ENCODE assay signal across 20 cellular contexts in the genomic region with DNA sequence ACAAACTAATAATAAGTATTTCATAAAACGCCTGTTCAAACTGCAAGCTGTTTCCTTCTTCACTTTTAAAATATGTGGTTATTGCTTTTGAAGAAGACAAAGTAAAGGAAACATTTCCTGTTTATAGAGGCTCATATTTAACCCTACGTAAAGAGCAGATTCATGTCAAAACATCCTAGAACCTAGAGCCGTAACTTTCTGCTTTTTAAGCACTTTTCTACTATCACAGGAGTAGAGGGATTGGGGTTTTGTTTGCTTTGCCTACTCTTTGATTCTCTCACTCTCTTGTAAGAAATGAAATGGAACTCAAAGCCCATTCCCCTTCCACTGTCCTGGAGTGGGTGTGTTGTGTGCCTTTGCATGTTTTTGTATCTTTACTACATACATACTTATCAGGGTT. TPM values are rescaled to one million over a fixed set of nuclear protein-coding genes. Genes with fewer than 3 reads are reported as not detected.
DNase-seq lines count a peak whose midpoint lies in the region; ATAC-seq, FAIRE-seq and TF ChIP-seq lines count a peak whose summit lies in the region.
"Had no signal": no experiment of that assay in that cellular context is flagged by ENCODE, and none has a peak within 500 bp of the region (broad histone marks: within the 10 kb centered on the region; RNA-seq: fewer than 3 reads in every experiment).

No MANE protein-coding gene starts in this region.

- peak overlapping the region; percentile 43 for H3K4me3 Mint-ChIP-seq in activated CD4-positive, alpha-beta T cell treated with anti-CD3 and anti-CD28 coated beads, Interleukin-2, amount 10 ng/mL, durations not matched to agents 7 days and 5 days
- H3K4me3 Mint-ChIP-seq in T-cell (peak overlapping the region; percentile 68 to 73 (median 68)), osteocyte (ENCODE audit: unreplicated experiment) (no peak overlapping the region)
- peak overlapping the region; percentile 14 for H3K4me3 Mint-ChIP-seq in central memory CD8-positive, alpha-beta T cell

- H3K36me3 ChIP-seq in PC-9 (ENCODE audit: low read depth): 0 out of 2 replicates have a peak, but pooled peaks cover 22% of the 10 kb centered on the region
- peaks cover 2 to 15% of the 10 kb centered on the region in 2 donors for H3K36me3 ChIP-seq in kidney (ENCODE audit: control insufficient read depth in 1 of 2, insufficient read depth in 2 of 2, low read length in 2 of 2)

- no peak overlapping the region for H3K4me3 ChIP-seq in PC-9
- no peak overlapping the region for H3K4me3 ChIP-seq in kidney (ENCODE audit: low read length in 2 of 2)
- H3K4me3 ChIP-seq: BLaER1 treated with 17β-estradiol and CSF1 and Interleukin-3, amounts not matched to agents 10 nM and 100 nM; K562 had no signal

- peak overlapping the region; percentile 96 for H3K27ac Mint-ChIP-seq in activated CD4-positive, alpha-beta T cell treated with anti-CD3 and anti-CD28 coated beads, Interleukin-2, amount 10 ng/mL, durations not matched to agents 7 days and 5 days
- H3K27ac Mint-ChIP-seq in T-cell (peak overlapping the region; percentile 99), osteocyte (ENCODE audit: unreplicated experiment) (peak overlapping the region; percentile 71)
- peak overlapping the region; percentile 100 for H3K27ac Mint-ChIP-seq in central memory CD8-positive, alpha-beta T cell (ENCODE audit: low read depth)

- H3K36me3 Mint-ChIP-seq in activated CD4-positive, alpha-beta T cell treated with anti-CD3 and anti-CD28 coated beads, Interleukin-2, amount 10 ng/mL, durations not matched to agents 7 days and 5 days (ENCODE audit: low read depth): peaks cover 77% of the 10 kb centered on the region
- peaks cover 48% of the 10 kb centered on the region for H3K36me3 Mint-ChIP-seq in T-cell
- H3K36me3 Mint-ChIP-seq in central memory CD8-positive, alpha-beta T cell (ENCODE audit: insufficient read depth): peaks cover 25% of the 10 kb centered on the region
- H3K36me3 Mint-ChIP-seq in osteocyte (ENCODE audit: unreplicated experiment): peaks cover 13% of the 10 kb centered on the region

- H3K4me1 ChIP-seq in PC-9 (replicated peaks; ENCODE audit: insufficient read depth) (no peaks in the 10 kb centered on the region), kidney (ENCODE audit: control insufficient read depth in 1 of 2, insufficient read depth in 1 of 2, low read depth in 1 of 2, low read length in 2 of 2) (peaks cover 0 to 5% of the 10 kb centered on the region in 2 donors)

- no peaks in the 10 kb centered on the region for H3K27me3 Mint-ChIP-seq in activated CD4-positive, alpha-beta T cell treated with anti-CD3 and anti-CD28 coated beads, Interleukin-2, amount 10 ng/mL, durations not matched to agents 7 days and 5 days
- H3K27me3 Mint-ChIP-seq in T-cell (no peaks in the 10 kb centered on the region), osteocyte (ENCODE audit: unreplicated experiment) (no peaks in the 10 kb centered on the region)
- no peaks in the 10 kb centered on the region for H3K27me3 Mint-ChIP-seq in central memory CD8-positive, alpha-beta T cell

- no peak overlapping the region for H2AFZ ChIP-seq in PC-9

- TF ChIP-seq CTCF in osteocyte (IDR thresholded peaks at IDR 0.05) (no peak), PC-9 (conservative IDR thresholded peaks at IDR 0.05) (no peak), kidney (IDR thresholded peaks at IDR 0.05; ENCODE audit: borderline replicate concordance, extremely low read depth, insufficient read depth) (no peak)

- no peak overlapping the region for H3K4me2 ChIP-seq in PC-9

- peaks cover 83% of the 10 kb centered on the region for H3K4me1 Mint-ChIP-seq in activated CD4-positive, alpha-beta T cell treated with anti-CD3 and anti-CD28 coated beads, Interleukin-2, amount 10 ng/mL, durations not matched to agents 7 days and 5 days
- H3K4me1 Mint-ChIP-seq in T-cell: peaks cover 90 to 100% (median 95%) of the 10 kb centered on the region in 3 donors
- H3K4me1 Mint-ChIP-seq in central memory CD8-positive, alpha-beta T cell: peaks cover 86% of the 10 kb centered on the region
- peaks cover 25% of the 10 kb centered on the region for H3K4me1 Mint-ChIP-seq in osteocyte (ENCODE audit: unreplicated experiment)

- FAIRE-seq in kidney (lab: Jason Lieb, UNC): no peak
- FAIRE-seq: A204.1, astrocyte, K562 had no signal

- H3K9me2 ChIP-seq in PC-9 (ENCODE audit: insufficient read depth): no peaks in the 10 kb centered on the region

- peak; percentile 14 for DNase-seq in activated CD4-positive, alpha-beta T cell treated with anti-CD3 and anti-CD28 coated beads, Interleukin-2, amount 10 ng/mL, durations not matched to agents 7 days and 5 days
- no peak for DNase-seq in activated CD4-positive, alpha-beta T cell treated with anti-CD3 and anti-CD28 coated beads for 1 hour
- peak in 1 of 34 experiments; percentile 47 for DNase-seq in T-cell
- no peak for DNase-seq in central memory CD8-positive, alpha-beta T cell (ENCODE audit: low spot score in 2 of 2)
- DNase-seq in osteocyte (ENCODE audit: extremely low spot score, unreplicated experiment): no peak
- no peak for DNase-seq in PC-9
- DNase-seq in kidney: no peak
- DNase-seq: left ventricle myocardium superior; NCI-H2081; NCI-H510A; SHP77; stimulated activated CD4-positive, alpha-beta T cell treated with anti-CD3 and anti-CD28 coated beads, Interleukin-4, amount 100 ng/mL, for 4 hours; stimulated activated CD8-positive, alpha-beta memory T cell treated with anti-CD3 and anti-CD28 coated beads, Interleukin-4, amount 100 ng/mL, for 48 hours; trophoblast cell had no signal

- intact Hi-C loops in PC-9 (cut with micrococcal nuclease; ENCODE audit: unreplicated experiment) (no loop called here), kidney (cut with DNase I) (no loop called here)

- peaks cover 2% of the 10 kb centered on the region for H3K9me3 Mint-ChIP-seq in activated CD4-positive, alpha-beta T cell treated with anti-CD3 and anti-CD28 coated beads, Interleukin-2, amount 10 ng/mL, durations not matched to agents 7 days and 5 days
- H3K9me3 Mint-ChIP-seq in T-cell: no peaks in the 10 kb centered on the region
- no peaks in the 10 kb centered on the region for H3K9me3 Mint-ChIP-seq in central memory CD8-positive, alpha-beta T cell
- no peaks in the 10 kb centered on the region for H3K9me3 Mint-ChIP-seq in osteocyte (ENCODE audit: unreplicated experiment)

- H3F3A ChIP-seq in PC-9 (ENCODE audit: insufficient read depth, low read depth): peaks cover 8% of the 10 kb centered on the region

- CTCF ChIA-PET in activated CD4-positive, alpha-beta T cell treated with anti-CD3 and anti-CD28 coated beads, Interleukin-2, amount 10 ng/mL, durations not matched to agents 7 days and 5 days (lab: Charles Lee): interaction anchor here (0.9 to 2.3 kb wide), 4 partner anchors 9 to 185 kb away, joined by 3 to 5 read pairs (median 4); no protein-coding TSS in a partner anchor
- CTCF ChIA-PET in T-cell (lab: Charles Lee): interaction anchor here (0.6 to 3.1 kb wide), 9 partner anchors 14 to 95 kb away, joined by 3 to 21 read pairs (median 4); no protein-coding TSS in a partner anchor
- CTCF ChIA-PET in PC-9 (lab: Charles Lee): no interaction called here

- peaks cover 12% of the 10 kb centered on the region; the same call in 1 of the 2 replicates for H3K79me2 ChIP-seq in PC-9 (ENCODE audit: low read depth)

- H3K27me3 ChIP-seq in PC-9 (ENCODE audit: insufficient read depth, low read depth): no peaks in the 10 kb centered on the region
- H3K27me3 ChIP-seq: BLaER1 treated with 17β-estradiol and CSF1 and Interleukin-3, amounts not matched to agents 10 nM and 100 nM had no signal

- ATAC-seq in T-cell (replicated peaks in 1 of 4) (peak; percentile 54 to 60 (median 58)), HG03095 (IDR thresholded peaks at IDR 0.05; ENCODE audit: unreplicated experiment) (no peak)
- ATAC-seq in central memory CD8-positive, alpha-beta T cell (replicated peaks; ENCODE audit: extremely low read depth, poor library complexity, severe bottlenecking): no peak
- ATAC-seq: esophagus mucosa, K562, left ventricle myocardium superior had no signal

- POLR2A ChIA-PET in activated CD4-positive, alpha-beta T cell treated with anti-CD3 and anti-CD28 coated beads, Interleukin-2, amount 10 ng/mL, durations not matched to agents 7 days and 5 days (lab: Charles Lee): no interaction called here
- POLR2A ChIA-PET in T-cell (lab: Charles Lee): interaction anchor here (0.6 to 2.6 kb wide), 10 partner anchors 9 to 79 kb away, joined by 3 to 16 read pairs (median 4); no protein-coding TSS in a partner anchor
- POLR2A ChIA-PET in PC-9 (lab: Charles Lee; ENCODE audit: unreplicated experiment): no interaction called here

- BruUV-seq in PC-9 (replicated peaks; lab: Mats Ljungman, UMichigan): no TSS peak

- H3K9me3 ChIP-seq in PC-9 (ENCODE audit: insufficient read depth, low read depth) (no peaks in the 10 kb centered on the region), kidney (ENCODE audit: control insufficient read depth in 1 of 2, low read length in 2 of 2) (no peaks in the 10 kb centered on the region)
- H3K9me3 ChIP-seq: BLaER1 treated with 17β-estradiol and CSF1 and Interleukin-3, amounts not matched to agents 10 nM and 100 nM had no signal

- H3K9ac ChIP-seq in kidney (ENCODE audit: low read length in 2 of 2): no peak overlapping the region
- H3K9ac ChIP-seq: BLaER1 treated with 17β-estradiol and CSF1 and Interleukin-3, amounts not matched to agents 10 nM and 100 nM had no signal

- H3K27ac ChIP-seq in PC-9 (no peak overlapping the region), kidney (ENCODE audit: low read depth in 2 of 2, low read length in 2 of 2) (no peak overlapping the region)
- H3K27ac ChIP-seq: BLaER1 treated with 17β-estradiol and CSF1 and Interleukin-3, amounts not matched to agents 10 nM and 100 nM had no signal

- peaks cover 12% of the 10 kb centered on the region for H4K20me1 ChIP-seq in PC-9 (ENCODE audit: insufficient read depth)

RNA-seq across cellular contexts. Expression of a gene that starts 54.0 kb away (rescaled TPM):
- total RNA-seq in activated CD4-positive, alpha-beta T cell treated with anti-CD3 and anti-CD28 coated beads, Interleukin-2, amount 10 ng/mL, durations not matched to agents 7 days and 5 days: 10 to 100 TPM; 41.4 to 45.1 TPM
- total RNA-seq in T-cell (100 to 1,000 TPM in 3 of 5 donors, 10 to 100 TPM in 2; 69.9 to 152 (median 100) TPM), osteocyte (0.19 TPM in 1 of 2 replicates, not detected in the other), PC-9 (2021) (not detected in 2 replicates), kidney (11.8 TPM)
- 1.7 TPM for polyA plus RNA-seq in kidney (ENCODE audit: insufficient read depth, low read depth, low replicate concordance)

Comparison
In these comparisons a context has a peak if more than half of its experiments do, and no peak if none do; other contexts are left out.
1. ATAC-seq: peak in T-cell (4 of 4); none in central memory CD8-positive, alpha-beta T cell (single experiment) and HG03095 (single experiment).
2. RNA of a gene that starts 54.0 kb away (total RNA-seq): 69.9 to 152 TPM in T-cell, 41.4 to 45.1 TPM in activated CD4-positive, alpha-beta T cell treated with anti-CD3 and anti-CD28 coated beads, Interleukin-2, amount 10 ng/mL, durations not matched to agents 7 days and 5 days and 11.8 TPM in kidney (single experiment); 0.19 TPM in osteocyte and not detected in PC-9; every median in the first group is over 10 times any median in the second.
3. POLR2A ChIA-PET loops: an anchor here in T-cell (0.6 to 2.6 kb wide); none called in activated CD4-positive, alpha-beta T cell treated with anti-CD3 and anti-CD28 coated beads, Interleukin-2, amount 10 ng/mL, durations not matched to agents 7 days and 5 days and PC-9.
4. Peak in every context shown above with its lines, with median percentiles within 50 percentile points of each other: H3K27ac Mint-ChIP-seq.